In the genomic region with DNA sequence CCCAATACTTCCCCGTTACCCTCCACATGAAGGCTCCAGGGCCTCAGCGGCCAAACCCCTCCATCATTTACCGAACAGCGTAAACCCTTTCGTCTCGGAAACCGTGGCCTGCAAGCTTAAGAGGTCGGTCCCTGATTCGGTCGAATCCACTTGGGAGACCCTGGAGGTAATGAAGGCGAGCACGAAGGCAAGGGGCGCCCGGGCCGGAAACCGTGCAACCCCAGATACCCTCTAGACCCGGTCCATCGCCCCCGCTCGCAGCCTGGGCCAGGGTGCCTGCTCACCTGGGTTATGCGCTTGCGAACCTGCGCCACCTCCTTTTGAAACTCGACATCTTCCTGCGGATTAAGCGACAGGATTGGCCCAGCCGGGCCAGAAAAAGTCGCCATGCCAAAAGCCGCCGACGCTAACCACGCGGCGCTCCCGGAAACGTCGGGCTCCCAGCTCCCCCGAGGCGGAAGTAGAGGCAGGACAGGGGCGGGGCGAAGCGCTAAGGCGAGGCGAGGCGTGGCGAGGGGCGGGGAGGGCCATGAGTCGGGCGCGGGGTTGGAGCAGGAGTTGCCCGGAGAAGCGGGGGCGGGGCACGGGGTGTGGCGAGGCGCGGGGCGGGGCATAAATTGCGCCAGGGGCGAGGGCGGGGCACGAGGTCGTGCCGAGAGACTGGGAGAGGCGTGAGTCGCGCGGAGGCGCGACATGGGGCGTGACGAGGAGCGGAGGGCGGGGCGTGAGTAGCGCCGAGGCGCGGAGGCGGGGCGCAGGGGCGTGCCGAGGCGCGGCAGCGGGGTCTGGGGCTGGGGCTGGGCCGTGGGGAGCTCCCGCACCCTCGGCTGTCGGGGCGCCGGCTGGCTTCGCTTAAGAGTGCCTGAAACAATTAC, we compare ENCODE assay signal across 8 cellular contexts. TPM values are rescaled to one million over a fixed set of nuclear protein-coding genes. Genes with fewer than 3 reads are reported as not detected.
DNase-seq lines count a peak whose midpoint lies in the region; ATAC-seq and TF ChIP-seq lines count a peak whose summit lies in the region.

Gene NIFK, minus strand, starts transcription at position 414 of the 875 bp plus-strand sequence. Its CDS starts 25 bp downstream, at position 389.

- H3K27me3 Mint-ChIP-seq in activated CD4-positive, alpha-beta T cell treated with anti-CD3 and anti-CD28 coated beads for 36 hours: no peaks in the 10 kb centered on the region
- H3K27me3 Mint-ChIP-seq in chondrocyte (ENCODE audit: low read depth): no peaks in the 10 kb centered on the region

- H3K27me3 ChIP-seq in BE2C (no peaks in the 10 kb centered on the region), kidney epithelial cell (ENCODE audit: control insufficient read depth, insufficient read depth, low read length) (no peaks in the 10 kb centered on the region)

- H3K4me3 ChIP-seq in BE2C (ENCODE audit: low read depth, low read length) (peak within 1 kb of the TSS; percentile 96), kidney epithelial cell (ENCODE audit: low read depth, low read length) (peak within 1 kb of the TSS; percentile 100)

- H3K4me1 ChIP-seq in BE2C: no peaks in the 10 kb centered on the region

- H3K4me3 Mint-ChIP-seq in activated CD4-positive, alpha-beta T cell treated with anti-CD3 and anti-CD28 coated beads for 36 hours: peak within 1 kb of the TSS; percentile 83
- peak within 1 kb of the TSS; percentile 93 for H3K4me3 Mint-ChIP-seq in chondrocyte (ENCODE audit: unreplicated experiment)

- H3K36me3 Mint-ChIP-seq in activated CD4-positive, alpha-beta T cell treated with anti-CD3 and anti-CD28 coated beads for 36 hours (ENCODE audit: low read depth): peaks cover 34% of the 10 kb centered on the region
- peaks cover 3% of the 10 kb centered on the region for H3K36me3 Mint-ChIP-seq in chondrocyte (ENCODE audit: low read depth)

- POLR2A ChIA-PET in activated CD4-positive, alpha-beta T cell treated with anti-CD3 and anti-CD28 coated beads for 36 hours (lab: Charles Lee): interaction anchor here (0.5 to 2.4 kb wide), 8 partner anchors 11 to 256 kb away, joined by 3 to 42 read pairs (median 4); partner anchors contain the start of genes CLASP1, RNU4ATAC and TSN

- peak within 1 kb of the TSS; percentile 97 for H3K27ac Mint-ChIP-seq in activated CD4-positive, alpha-beta T cell treated with anti-CD3 and anti-CD28 coated beads for 36 hours
- H3K27ac Mint-ChIP-seq in chondrocyte (ENCODE audit: unreplicated experiment): peak within 1 kb of the TSS; percentile 93

- intact Hi-C loops in activated CD4-positive, alpha-beta T cell treated with anti-CD3 and anti-CD28 coated beads for 36 hours (cut with DNase I, micrococcal nuclease): loop anchor here (1.0 to 5.0 kb wide), 9 partner anchors 14 to 1979 kb away; partner anchors contain the start of genes TSN (in 2 of the 2), CLASP1 (in 1 of the 2), PTPN4 (in 1 of the 2) and RNU4ATAC (in 1 of the 2)

- peak; percentile 83 for ATAC-seq in HG03457 (IDR thresholded peaks at IDR 0.05; ENCODE audit: unreplicated experiment)
- ATAC-seq in activated CD4-positive, alpha-beta T cell treated with anti-CD3 and anti-CD28 coated beads for 36 hours: peak; percentile 91

- TF ChIP-seq CTCF in BE2C (IDR thresholded peaks at IDR 0.05; ENCODE audit: low read depth, low read length): no peak
- TF ChIP-seq CTCF in chondrocyte (IDR thresholded peaks at IDR 0.05): peak; percentile 14
- TF ChIP-seq CTCF in kidney epithelial cell (IDR thresholded peaks at IDR 0.05; ENCODE audit: insufficient read depth, low read length, poor library complexity, severe bottlenecking): no peak

- CTCF ChIA-PET in activated CD4-positive, alpha-beta T cell treated with anti-CD3 and anti-CD28 coated beads for 36 hours (lab: Charles Lee): interaction anchor here (0.6 to 2.8 kb wide), 6 partner anchors 12 to 653 kb away, joined by 3 to 15 read pairs (median 4); partner anchors contain the start of gene RNU4ATAC

- peaks cover 14% of the 10 kb centered on the region for H3K36me3 ChIP-seq in BE2C
- H3K36me3 ChIP-seq in kidney epithelial cell (ENCODE audit: control insufficient read depth, insufficient read depth, low read length): no peaks in the 10 kb centered on the region

- peaks cover 40% of the 10 kb centered on the region for H3K4me1 Mint-ChIP-seq in activated CD4-positive, alpha-beta T cell treated with anti-CD3 and anti-CD28 coated beads for 36 hours
- peaks cover 13% of the 10 kb centered on the region for H3K4me1 Mint-ChIP-seq in chondrocyte (ENCODE audit: low read depth)

- no peaks in the 10 kb centered on the region for H3K9me3 Mint-ChIP-seq in activated CD4-positive, alpha-beta T cell treated with anti-CD3 and anti-CD28 coated beads for 36 hours (ENCODE audit: low read depth)
- H3K9me3 Mint-ChIP-seq in chondrocyte (ENCODE audit: low read depth): no peaks in the 10 kb centered on the region

- no peaks in the 10 kb centered on the region for H3K9me3 ChIP-seq in BE2C

- peak; percentile 96 for DNase-seq in BE2C
- peak; percentile 90 for DNase-seq in GM19240 (ENCODE audit: insufficient read length, low spot score)
- DNase-seq in NCI-H524 (lab: John Stamatoyannopoulos, UW): peak; percentile 92 to 93
- peak; percentile 100 for DNase-seq in activated CD4-positive, alpha-beta T cell treated with anti-CD3 and anti-CD28 coated beads for 36 hours
- DNase-seq in chondrocyte (ENCODE audit: low spot score): peak; percentile 100
- peak; percentile 72 for DNase-seq in kidney epithelial cell (ENCODE audit: low read depth)
- peak; percentile 100 for DNase-seq in stimulated activated CD4-positive, alpha-beta T cell treated with anti-CD3 and anti-CD28 coated beads, Interleukin-15, amount 100 ng/mL, for 24 hours

RNA-seq across cellular contexts. Expression of gene NIFK, which starts in this region (rescaled TPM):
- polyA plus RNA-seq in BE2C (2012; ENCODE audit: insufficient read depth, insufficient read length, low read depth): 53.1 TPM
- 100 to 1,000 TPM; 148 to 213 TPM for total RNA-seq in activated CD4-positive, alpha-beta T cell treated with anti-CD3 and anti-CD28 coated beads for 36 hours
- total RNA-seq in chondrocyte (35.5 to 40.5 TPM (median 39.8 TPM) in 3 replicates), kidney epithelial cell (60.8 and 82.0 TPM in 2 replicates)

Comparison
In these comparisons a context has a peak if more than half of its experiments do, and no peak if none do; other contexts are left out.
1. Peak in every context shown above with its lines: DNase-seq, ATAC-seq and H3K4me3 ChIP-seq.